In genomic region chr2:65731476-65731875, GRCh38 we compare ENCODE assay signal across 2 cellular contexts.
TF ChIP-seq lines count a peak whose summit lies in the region.

No MANE protein-coding gene starts in this region.

TF ChIP-seq in GM23338, 12 proteins besides CTCF, POLR2A, EP300 and RAD21:
- TF ChIP-seq NANOG (IDR thresholded peaks at IDR 0.05; ENCODE audit: borderline replicate concordance) (no peak), POLR2AphosphoS5 (IDR thresholded peaks at IDR 0.05; ENCODE audit: low read depth) (no peak), ZNF462 (CRISPR knock-in tag; IDR thresholded peaks at IDR 0.05) (no peak)

TF ChIP-seq in H1, 55 proteins besides CTCF, POLR2A, EP300 and RAD21:
- TF ChIP-seq BCL11A (IDR thresholded peaks at IDR 0.05; ENCODE audit: low read depth in 2 of 2, low read length in 2 of 2) = no peak
- TF ChIP-seq SP1 (IDR thresholded peaks at IDR 0.05; ENCODE audit: low read depth, low read length) = no peak
- TF ChIP-seq GTF2F1 (IDR thresholded peaks at IDR 0.05; ENCODE audit: borderline replicate concordance, low read depth, low read length) = no peak
- TF ChIP-seq POLR2AphosphoS5 (IDR thresholded peaks at IDR 0.05; ENCODE audit: low read depth, low read length) = no peak
- no peak for TF ChIP-seq SAP30 (IDR thresholded peaks at IDR 0.05; ENCODE audit: insufficient read depth, insufficient replicate concordance, low read length)
- TF ChIP-seq CHD1 (IDR thresholded peaks at IDR 0.05; ENCODE audit: low read depth, low read length) = no peak
- TF ChIP-seq E2F6 (IDR thresholded peaks at IDR 0.05) = peak; percentile 68
- no peak for TF ChIP-seq MAFK (IDR thresholded peaks at IDR 0.05; ENCODE audit: low read depth, low read length)
- no peak for TF ChIP-seq HDAC2 (IDR thresholded peaks at IDR 0.05; ENCODE audit: borderline replicate concordance in 1 of 2, low read depth in 2 of 2, low read length in 2 of 2)
- no peak for TF ChIP-seq HDAC6 (IDR thresholded peaks at IDR 0.05; ENCODE audit: low read depth, low read length)
- TF ChIP-seq MAX (IDR thresholded peaks at IDR 0.05) = peak; percentile 38; the same call in 1 of the 2 replicates
- no peak for TF ChIP-seq KDM5A (IDR thresholded peaks at IDR 0.05; ENCODE audit: low read length)
